ENCODE assay signal across 1 cellular context in genomic region chr3:10248184-10248983, GRCh38.
TF ChIP-seq lines count a peak whose summit lies in the region.

Gene TATDN2 (plus strand): TSS chr3:10248459. CDS start chr3:10249201, 742 bp downstream.

TF ChIP-seq in HepG2, 621 proteins besides CTCF, POLR2A, EP300 and RAD21 (continued from another document and continues in another):
- TF ChIP-seq, protein P1, sequence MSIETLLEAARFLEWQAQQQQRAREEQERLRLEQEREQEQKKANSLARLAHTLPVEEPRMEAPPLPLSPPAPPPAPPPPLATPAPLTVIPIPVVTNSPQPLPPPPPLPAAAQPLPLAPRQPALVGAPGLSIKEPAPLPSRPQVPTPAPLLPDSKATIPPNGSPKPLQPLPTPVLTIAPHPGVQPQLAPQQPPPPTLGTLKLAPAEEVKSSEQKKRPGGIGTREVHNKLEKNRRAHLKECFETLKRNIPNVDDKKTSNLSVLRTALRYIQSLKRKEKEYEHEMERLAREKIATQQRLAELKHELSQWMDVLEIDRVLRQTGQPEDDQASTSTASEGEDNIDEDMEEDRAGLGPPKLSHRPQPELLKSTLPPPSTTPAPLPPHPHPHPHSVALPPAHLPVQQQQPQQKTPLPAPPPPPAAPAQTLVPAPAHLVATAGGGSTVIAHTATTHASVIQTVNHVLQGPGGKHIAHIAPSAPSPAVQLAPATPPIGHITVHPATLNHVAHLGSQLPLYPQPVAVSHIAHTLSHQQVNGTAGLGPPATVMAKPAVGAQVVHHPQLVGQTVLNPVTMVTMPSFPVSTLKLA (IDR thresholded peaks at IDR 0.05) = peak; percentile 82
- 0 out of 2 replicates have a peak, but pooled peaks have one; percentile 74 for TF ChIP-seq SMAD1 (CRISPR knock-in tag; IDR thresholded peaks at IDR 0.05; ENCODE audit: borderline replicate concordance, low read depth)
- peak; percentile 68 for TF ChIP-seq SALL1 (CRISPR knock-in tag; IDR thresholded peaks at IDR 0.05)
- no peak for TF ChIP-seq FOXP1 (IDR thresholded peaks at IDR 0.05)
- TF ChIP-seq FOXP1 (CRISPR knock-in tag; IDR thresholded peaks at IDR 0.05) = no peak
- TF ChIP-seq, protein P2, sequence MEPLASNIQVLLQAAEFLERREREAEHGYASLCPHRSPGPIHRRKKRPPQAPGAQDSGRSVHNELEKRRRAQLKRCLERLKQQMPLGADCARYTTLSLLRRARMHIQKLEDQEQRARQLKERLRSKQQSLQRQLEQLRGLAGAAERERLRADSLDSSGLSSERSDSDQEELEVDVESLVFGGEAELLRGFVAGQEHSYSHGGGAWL (CRISPR knock-in tag; IDR thresholded peaks at IDR 0.05) = peak; percentile 14; the same call in 1 of the 2 replicates
- peak; percentile 48; the same call in 1 of the 2 replicates for TF ChIP-seq ZMYM3 (CRISPR knock-in tag; IDR thresholded peaks at IDR 0.05)
- TF ChIP-seq ZNF768 (CRISPR knock-in tag; IDR thresholded peaks at IDR 0.05) = no peak
- TF ChIP-seq IKZF5 (CRISPR knock-in tag; IDR thresholded peaks at IDR 0.05) = no peak
- TF ChIP-seq SKI (IDR thresholded peaks at IDR 0.05; ENCODE audit: partially characterized antibody) = peak; percentile 50
- no peak for TF ChIP-seq SMAD3 (CRISPR knock-in tag; IDR thresholded peaks at IDR 0.05)
- TF ChIP-seq PAWR (CRISPR knock-in tag; IDR thresholded peaks at IDR 0.05; ENCODE audit: borderline replicate concordance) = no peak
- no peak; the same call in none of the 2 replicates for TF ChIP-seq PHF21A (CRISPR knock-in tag; IDR thresholded peaks at IDR 0.05)
- no peak for TF ChIP-seq ZKSCAN5 (CRISPR knock-in tag; IDR thresholded peaks at IDR 0.05)
- TF ChIP-seq ZNF639 (CRISPR knock-in tag; conservative IDR thresholded peaks at IDR 0.05) = peak; percentile 38; the same call in 1 of the 2 replicates
- TF ChIP-seq ZNF121 (CRISPR knock-in tag; IDR thresholded peaks at IDR 0.05) = no peak
- peak; percentile 77 for TF ChIP-seq ZHX1 (CRISPR knock-in tag; IDR thresholded peaks at IDR 0.05; ENCODE audit: low read depth)
- no peak for TF ChIP-seq ZNF780A (CRISPR knock-in tag; IDR thresholded peaks at IDR 0.05)
- no peak for TF ChIP-seq HNF4G (IDR thresholded peaks at IDR 0.05; ENCODE audit: borderline replicate concordance, low read depth, low read length)
- TF ChIP-seq HNF4G (CRISPR knock-in tag; IDR thresholded peaks at IDR 0.05; ENCODE audit: borderline replicate concordance, low read depth) = peak; percentile 63; the same call in 1 of the 2 replicates
- peak; percentile 66; the same call in 1 of the 2 replicates for TF ChIP-seq ZNF138 (CRISPR knock-in tag; IDR thresholded peaks at IDR 0.05; ENCODE audit: low read depth)
- no peak for TF ChIP-seq MEIS1 (CRISPR knock-in tag; IDR thresholded peaks at IDR 0.05; ENCODE audit: borderline replicate concordance)
- TF ChIP-seq NFKB2 (CRISPR knock-in tag; IDR thresholded peaks at IDR 0.05; ENCODE audit: borderline replicate concordance) = peak; percentile 39; the same call in 1 of the 2 replicates
- TF ChIP-seq ZBTB10 (CRISPR knock-in tag; IDR thresholded peaks at IDR 0.05; ENCODE audit: borderline replicate concordance) = 0 out of 2 replicates have a peak, but pooled peaks have one; percentile 39
- TF ChIP-seq MTA1 (CRISPR knock-in tag; IDR thresholded peaks at IDR 0.05; ENCODE audit: borderline replicate concordance) = peak; percentile 51; the same call in 1 of the 2 replicates
- TF ChIP-seq ZUFSP (CRISPR knock-in tag; IDR thresholded peaks at IDR 0.05; ENCODE audit: borderline replicate concordance) = no peak
- TF ChIP-seq ZNF362 (CRISPR knock-in tag; IDR thresholded peaks at IDR 0.05; ENCODE audit: borderline replicate concordance) = 0 out of 2 replicates have a peak, but pooled peaks have one; percentile 35
- no peak for TF ChIP-seq FOSL1 (CRISPR knock-in tag; IDR thresholded peaks at IDR 0.05; ENCODE audit: borderline replicate concordance)
- TF ChIP-seq KDM5A (IDR thresholded peaks at IDR 0.05; ENCODE audit: borderline replicate concordance, low read length) = 0 out of 2 replicates have a peak, but pooled peaks have one; percentile 22
- TF ChIP-seq, protein P3, sequence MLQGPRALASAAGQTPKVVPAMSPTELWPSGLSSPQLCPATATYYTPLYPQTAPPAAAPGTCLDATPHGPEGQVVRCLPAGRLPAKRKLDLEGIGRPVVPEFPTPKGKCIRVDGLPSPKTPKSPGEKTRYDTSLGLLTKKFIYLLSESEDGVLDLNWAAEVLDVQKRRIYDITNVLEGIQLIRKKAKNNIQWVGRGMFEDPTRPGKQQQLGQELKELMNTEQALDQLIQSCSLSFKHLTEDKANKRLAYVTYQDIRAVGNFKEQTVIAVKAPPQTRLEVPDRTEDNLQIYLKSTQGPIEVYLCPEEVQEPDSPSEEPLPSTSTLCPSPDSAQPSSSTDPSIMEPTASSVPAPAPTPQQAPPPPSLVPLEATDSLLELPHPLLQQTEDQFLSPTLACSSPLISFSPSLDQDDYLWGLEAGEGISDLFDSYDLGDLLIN (CRISPR knock-in tag; IDR thresholded peaks at IDR 0.05; ENCODE audit: borderline replicate concordance) = peak; percentile 41; the same call in 1 of the 2 replicates
- TF ChIP-seq, protein P4, sequence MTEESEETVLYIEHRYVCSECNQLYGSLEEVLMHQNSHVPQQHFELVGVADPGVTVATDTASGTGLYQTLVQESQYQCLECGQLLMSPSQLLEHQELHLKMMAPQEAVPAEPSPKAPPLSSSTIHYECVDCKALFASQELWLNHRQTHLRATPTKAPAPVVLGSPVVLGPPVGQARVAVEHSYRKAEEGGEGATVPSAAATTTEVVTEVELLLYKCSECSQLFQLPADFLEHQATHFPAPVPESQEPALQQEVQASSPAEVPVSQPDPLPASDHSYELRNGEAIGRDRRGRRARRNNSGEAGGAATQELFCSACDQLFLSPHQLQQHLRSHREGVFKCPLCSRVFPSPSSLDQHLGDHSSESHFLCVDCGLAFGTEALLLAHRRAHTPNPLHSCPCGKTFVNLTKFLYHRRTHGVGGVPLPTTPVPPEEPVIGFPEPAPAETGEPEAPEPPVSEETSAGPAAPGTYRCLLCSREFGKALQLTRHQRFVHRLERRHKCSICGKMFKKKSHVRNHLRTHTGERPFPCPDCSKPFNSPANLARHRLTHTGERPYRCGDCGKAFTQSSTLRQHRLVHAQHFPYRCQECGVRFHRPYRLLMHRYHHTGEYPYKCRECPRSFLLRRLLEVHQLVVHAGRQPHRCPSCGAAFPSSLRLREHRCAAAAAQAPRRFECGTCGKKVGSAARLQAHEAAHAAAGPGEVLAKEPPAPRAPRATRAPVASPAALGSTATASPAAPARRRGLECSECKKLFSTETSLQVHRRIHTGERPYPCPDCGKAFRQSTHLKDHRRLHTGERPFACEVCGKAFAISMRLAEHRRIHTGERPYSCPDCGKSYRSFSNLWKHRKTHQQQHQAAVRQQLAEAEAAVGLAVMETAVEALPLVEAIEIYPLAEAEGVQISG (CRISPR knock-in tag; IDR thresholded peaks at IDR 0.05) = peak; percentile 68
- TF ChIP-seq ATM (IDR thresholded peaks at IDR 0.05; ENCODE audit: borderline replicate concordance) = no peak
- TF ChIP-seq MEIS2 (CRISPR knock-in tag; IDR thresholded peaks at IDR 0.05) = peak; percentile 77
- TF ChIP-seq ZNF101 (CRISPR knock-in tag; IDR thresholded peaks at IDR 0.05; ENCODE audit: borderline replicate concordance, low read depth) = no peak
- TF ChIP-seq, protein P5, sequence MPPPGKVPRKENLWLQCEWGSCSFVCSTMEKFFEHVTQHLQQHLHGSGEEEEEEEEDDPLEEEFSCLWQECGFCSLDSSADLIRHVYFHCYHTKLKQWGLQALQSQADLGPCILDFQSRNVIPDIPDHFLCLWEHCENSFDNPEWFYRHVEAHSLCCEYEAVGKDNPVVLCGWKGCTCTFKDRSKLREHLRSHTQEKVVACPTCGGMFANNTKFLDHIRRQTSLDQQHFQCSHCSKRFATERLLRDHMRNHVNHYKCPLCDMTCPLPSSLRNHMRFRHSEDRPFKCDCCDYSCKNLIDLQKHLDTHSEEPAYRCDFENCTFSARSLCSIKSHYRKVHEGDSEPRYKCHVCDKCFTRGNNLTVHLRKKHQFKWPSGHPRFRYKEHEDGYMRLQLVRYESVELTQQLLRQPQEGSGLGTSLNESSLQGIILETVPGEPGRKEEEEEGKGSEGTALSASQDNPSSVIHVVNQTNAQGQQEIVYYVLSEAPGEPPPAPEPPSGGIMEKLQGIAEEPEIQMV (CRISPR knock-in tag; IDR thresholded peaks at IDR 0.05; ENCODE audit: low read depth) = peak; percentile 64; the same call in 1 of the 2 replicates
- no peak for TF ChIP-seq CENPX (CRISPR knock-in tag; IDR thresholded peaks at IDR 0.05)
- TF ChIP-seq, protein P6, sequence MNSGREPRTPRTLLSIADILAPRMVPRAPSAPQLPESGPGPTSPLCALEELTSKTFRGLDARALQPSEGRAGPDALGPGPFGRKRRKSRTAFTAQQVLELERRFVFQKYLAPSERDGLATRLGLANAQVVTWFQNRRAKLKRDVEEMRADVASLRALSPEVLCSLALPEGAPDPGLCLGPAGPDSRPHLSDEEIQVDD (CRISPR knock-in tag; IDR thresholded peaks at IDR 0.05; ENCODE audit: borderline replicate concordance) = 0 out of 2 replicates have a peak, but pooled peaks have one; percentile 53
- peak; percentile 50 for TF ChIP-seq THAP11 (CRISPR knock-in tag; IDR thresholded peaks at IDR 0.05)
